In genomic region chr14:37172936-37173613, GRCh38 we compare ENCODE assay signal across 9 cellular contexts. TPM values are rescaled to one million over a fixed set of nuclear protein-coding genes. Genes with fewer than 3 reads are reported as not detected.
DNase-seq lines count a peak whose midpoint lies in the region; ATAC-seq, FAIRE-seq and TF ChIP-seq lines count a peak whose summit lies in the region.
"Had no signal": no experiment of that assay in that cellular context is flagged by ENCODE, and none has a peak within 500 bp of the region (broad histone marks: within the 10 kb centered on the region; RNA-seq: fewer than 3 reads in every experiment).

No MANE protein-coding gene starts in this region.

- H3K36me3 ChIP-seq in HUES6 (ENCODE audit: control insufficient read depth, insufficient read depth, low read length) (no peaks in the 10 kb centered on the region), brain microvascular endothelial cell (replicated peaks) (no peaks in the 10 kb centered on the region), kidney (ENCODE audit: control insufficient read depth in 1 of 2, insufficient read depth in 2 of 2, low read length in 2 of 2) (no peaks in the 10 kb centered on the region), stomach (no peaks in the 10 kb centered on the region)

- H3K9me3 ChIP-seq in HUES6 (ENCODE audit: control insufficient read depth, insufficient read depth, low read depth, low read length): no peaks in the 10 kb centered on the region
- no peaks in the 10 kb centered on the region for H3K9me3 ChIP-seq in kidney (ENCODE audit: control insufficient read depth in 1 of 2, low read length in 2 of 2)
- no peaks in the 10 kb centered on the region for H3K9me3 ChIP-seq in stomach

- no peak overlapping the region for H3K27ac Mint-ChIP-seq in activated CD4-positive, alpha-beta memory T cell treated with anti-CD3 and anti-CD28 coated beads for 36 hours

- POLR2A ChIA-PET in activated CD4-positive, alpha-beta memory T cell treated with anti-CD3 and anti-CD28 coated beads for 36 hours (lab: Charles Lee): no interaction called here

- TF ChIP-seq POLR2A in stomach (IDR thresholded peaks at IDR 0.05): no peak

- TF ChIP-seq CTCF in brain microvascular endothelial cell (IDR thresholded peaks at IDR 0.05; ENCODE audit: low read depth, low read length, missing control alignments) (no peak), kidney (IDR thresholded peaks at IDR 0.05; ENCODE audit: borderline replicate concordance, extremely low read depth, insufficient read depth) (no peak), stomach (IDR thresholded peaks at IDR 0.05) (no peak)

- H3K27ac ChIP-seq in HUES6 (ENCODE audit: low read depth, low read length): peak overlapping the region; percentile 89; the same call in 1 of the 2 replicates
- H3K27ac ChIP-seq in brain microvascular endothelial cell: no peak overlapping the region
- peak overlapping the region in 1 of 2 donors; percentile 74 for H3K27ac ChIP-seq in kidney (ENCODE audit: low read depth in 2 of 2, low read length in 2 of 2)
- H3K27ac ChIP-seq in stomach: peak overlapping the region in 4 of 5 donors; percentile 86 to 92 (median 90)

- in situ Hi-C loops in brain microvascular endothelial cell (cut with HindIII; ENCODE audit: low pct_ligation_motif_present, low sequenced_read_pairs): no loop called here

- 48 to 60% (median 54%) methylated on average over 5 of the region's 5 CpGs for WGBS in stomach, 5 donors

- H3K9ac ChIP-seq in HUES6 (ENCODE audit: low read length) (peak overlapping the region; percentile 90), kidney (ENCODE audit: low read length in 2 of 2) (peak overlapping the region in 1 of 2 donors; percentile 91)

- no peak for DNase-seq in brain microvascular endothelial cell
- DNase-seq in kidney: no peak
- no peak for DNase-seq in stomach
- no peak for DNase-seq in activated CD4-positive, alpha-beta memory T cell treated with anti-CD3 and anti-CD28 coated beads for 36 hours
- DNase-seq: NK-92 treated with Interleukin-12 subunit alpha and Interleukin-12 subunit beta, amount 100 ng/mL, for 24 hours had no signal

- no peaks in the 10 kb centered on the region for H3K27me3 ChIP-seq in HUES6 (ENCODE audit: control insufficient read depth, insufficient read depth, low read length)
- no peaks in the 10 kb centered on the region for H3K27me3 ChIP-seq in brain microvascular endothelial cell (replicated peaks)
- peaks cover 0 to 5% (median 0%) of the 10 kb centered on the region in 3 donors for H3K27me3 ChIP-seq in stomach

- ATAC-seq in GM18861 (IDR thresholded peaks at IDR 0.05; ENCODE audit: unreplicated experiment) (no peak), HG03025 (IDR thresholded peaks at IDR 0.05; ENCODE audit: low FRiP score, unreplicated experiment) (no peak), HG02623 (IDR thresholded peaks at IDR 0.05; ENCODE audit: unreplicated experiment) (no peak)

- intact Hi-C loops in kidney (cut with DNase I) (no loop called here), stomach (cut with DNase I; ENCODE audit: low total_unique reads) (no loop called here)
- intact Hi-C loops in activated CD4-positive, alpha-beta memory T cell treated with anti-CD3 and anti-CD28 coated beads for 36 hours (cut with micrococcal nuclease): no loop called here

- peaks cover 19% of the 10 kb centered on the region for H3K27me3 Mint-ChIP-seq in activated CD4-positive, alpha-beta memory T cell treated with anti-CD3 and anti-CD28 coated beads for 36 hours

- H3K4me1 ChIP-seq in HUES6 (ENCODE audit: control insufficient read depth, insufficient read depth, low read length): peaks cover 20% of the 10 kb centered on the region
- peaks cover 0 to 9% of the 10 kb centered on the region in 2 donors for H3K4me1 ChIP-seq in kidney (ENCODE audit: control insufficient read depth in 1 of 2, insufficient read depth in 1 of 2, low read depth in 1 of 2, low read length in 2 of 2)
- peaks cover 8 to 36% (median 20%) of the 10 kb centered on the region in 4 donors for H3K4me1 ChIP-seq in stomach

- no peaks in the 10 kb centered on the region for H3K4me1 Mint-ChIP-seq in activated CD4-positive, alpha-beta memory T cell treated with anti-CD3 and anti-CD28 coated beads for 36 hours (ENCODE audit: low read depth)

- no peak for FAIRE-seq in kidney (lab: Jason Lieb, UNC)

- peaks cover 2% of the 10 kb centered on the region for H3K36me3 Mint-ChIP-seq in activated CD4-positive, alpha-beta memory T cell treated with anti-CD3 and anti-CD28 coated beads for 36 hours

- no peak overlapping the region for H3K4me3 Mint-ChIP-seq in activated CD4-positive, alpha-beta memory T cell treated with anti-CD3 and anti-CD28 coated beads for 36 hours

- H3K4me3 ChIP-seq in HUES6 (ENCODE audit: low read depth, low read length): peak overlapping the region; percentile 89
- H3K4me3 ChIP-seq in brain microvascular endothelial cell (ENCODE audit: low read depth, low read length): peak overlapping the region; percentile 67
- peak overlapping the region; percentile 86 to 98 for H3K4me3 ChIP-seq in kidney (ENCODE audit: low read length in 2 of 2)
- H3K4me3 ChIP-seq in stomach: peak overlapping the region; percentile 53 to 75 (median 72)

- TF ChIP-seq EP300 in stomach (IDR thresholded peaks at IDR 0.05): no peak

- H3K9me3 Mint-ChIP-seq in activated CD4-positive, alpha-beta memory T cell treated with anti-CD3 and anti-CD28 coated beads for 36 hours: no peaks in the 10 kb centered on the region

- CTCF ChIA-PET in activated CD4-positive, alpha-beta memory T cell treated with anti-CD3 and anti-CD28 coated beads for 36 hours (lab: Charles Lee): interaction anchor here (1.2 kb wide), 1 partner anchor 23 kb away, joined by 4 read pairs; no protein-coding TSS in a partner anchor

RNA-seq across cellular contexts. Expression of gene SLC25A21, which starts 0.7 kb away (rescaled TPM):
- total RNA-seq in kidney: 1.4 TPM
- polyA plus RNA-seq in kidney (ENCODE audit: insufficient read depth, low read depth, low replicate concordance): 1.3 TPM
- 1 to 10 TPM in 3 of 5 donors, not detected in 2; 1.3 to 5.4 (median 2.0) TPM for total RNA-seq in stomach
- 1 to 10 TPM in 2 of 3 donors, under 1 TPM in 1; 0.40 to 1.2 (median 1.2) TPM for polyA plus RNA-seq in stomach
- total RNA-seq in activated CD4-positive, alpha-beta memory T cell treated with anti-CD3 and anti-CD28 coated beads for 36 hours: not detected

RNA-seq across cellular contexts. Expression of gene MIPOL1, which starts 24.7 kb away (rescaled TPM):
- 14.8 TPM for total RNA-seq in kidney
- polyA plus RNA-seq in kidney (ENCODE audit: insufficient read depth, low read depth, low replicate concordance): 4.4 TPM
- 100 to 1,000 TPM in 1 of 5 donors, 10 to 100 TPM in 3, 1 to 10 TPM in 1; 4.6 to 133 (median 45.1) TPM for total RNA-seq in stomach
- 1 to 10 TPM; 2.2 to 4.9 (median 3.3) TPM for polyA plus RNA-seq in stomach
- total RNA-seq in activated CD4-positive, alpha-beta memory T cell treated with anti-CD3 and anti-CD28 coated beads for 36 hours: under 1 TPM; 0.14 to 0.51 TPM
